ENCODE assay signal across 25 cellular contexts in genomic region chr1:215023151-215023832, GRCh38. TPM values are rescaled to one million over a fixed set of nuclear protein-coding genes. Genes with fewer than 3 reads are reported as not detected.
DNase-seq lines count a peak whose midpoint lies in the region; ATAC-seq and TF ChIP-seq lines count a peak whose summit lies in the region.
"Had no signal": no experiment of that assay in that cellular context is flagged by ENCODE, and none has a peak within 500 bp of the region (broad histone marks: within the 10 kb centered on the region; RNA-seq: fewer than 3 reads in every experiment).

No MANE protein-coding gene starts in this region.

- H3K27me3 ChIP-seq in MG63, result no peaks in the 10 kb centered on the region
- no peaks in the 10 kb centered on the region for H3K27me3 ChIP-seq in right lobe of liver
- H3K27me3 ChIP-seq in suprapubic skin, result no peaks in the 10 kb centered on the region
- H3K27me3 ChIP-seq in HAP-1 (ENCODE audit: low read depth), result no peaks in the 10 kb centered on the region
- H3K27me3 ChIP-seq: ascending aorta, right atrium auricular region, transverse colon had no signal

- peak; percentile 76 to 88 (median 84) for ATAC-seq in right lobe of liver
- ATAC-seq: activated CD8-positive, alpha-beta T cell treated with anti-CD3 and anti-CD28 coated beads for 36 hours; stimulated activated naive CD8-positive, alpha-beta T cell treated with anti-CD3 and anti-CD28 coated beads, Interleukin-15, Interleukin-2, amounts not matched to agents 100 U/mL and 50 U/mL, for 24 hours had no signal

- H3K4me3 ChIP-seq in MG63 (no peak overlapping the region), epithelial cell of esophagus (ENCODE audit: low read length) (no peak overlapping the region), right lobe of liver (no peak overlapping the region), suprapubic skin (no peak overlapping the region), HAP-1 (no peak overlapping the region)
- H3K4me3 ChIP-seq: ascending aorta, left ventricle myocardium inferior, right atrium auricular region, transverse colon had no signal

- TF ChIP-seq POLR2A in right lobe of liver (IDR thresholded peaks at IDR 0.05) (no peak), suprapubic skin (IDR thresholded peaks at IDR 0.05) (no peak)

- DNase-seq in MG63 (peak; percentile 77), epithelial cell of esophagus (ENCODE audit: low read depth) (peak; percentile 23), right lobe of liver (peak in 1 of 3 donors; percentile 47), suprapubic skin (ENCODE audit: low spot score in 2 of 2) (no peak), SKM-1 (lab: John Stamatoyannopoulos, UW; ENCODE audit: unreplicated experiment) (no peak), HAP-1 (ENCODE audit: low spot score in 2 of 2) (no peak), RPMI8226 (no peak)
- DNase-seq: activated B cell treated with CpG ODN at 0.5 μM for 24 hours; activated CD8-positive, alpha-beta T cell treated with anti-CD3 and anti-CD28 coated beads for 36 hours; activated naive CD4-positive, alpha-beta T cell treated with Interleukin-2 at 50 U/mL for 16 hours; activated T-cell treated with anti-CD3 and anti-CD28 coated beads, Interleukin-2, amount 50 U/mL, for 24 hours; Caco-2; GOT3; left ventricle myocardium inferior; NCI-H1436; NCI-H774; occipital lobe; OCI-M1; stimulated activated CD4-positive, alpha-beta T cell treated with anti-CD3 and anti-CD28 coated beads, Interleukin-1b, Interleukin-23, amount 100 ng/mL, for 48 hours; stimulated activated naive CD8-positive, alpha-beta T cell treated with anti-CD3 and anti-CD28 coated beads, Interleukin-15, Interleukin-2, amounts not matched to agents 100 U/mL and 50 U/mL, for 24 hours; transverse colon had no signal

- H3K36me3 ChIP-seq in MG63 (no peaks in the 10 kb centered on the region), right lobe of liver (no peaks in the 10 kb centered on the region), suprapubic skin (no peaks in the 10 kb centered on the region), HAP-1 (replicated peaks) (no peaks in the 10 kb centered on the region)
- H3K36me3 ChIP-seq: ascending aorta, left ventricle myocardium inferior, right atrium auricular region, transverse colon had no signal

- in situ Hi-C loops in HAP-1 (cut with MboI; ENCODE audit: low sequenced_read_pairs), result no loop called here

- H3K4me1 ChIP-seq in right lobe of liver, result peaks cover 0 to 17% (median 7%) of the 10 kb centered on the region in 4 donors
- H3K4me1 ChIP-seq in suprapubic skin, result peaks cover 11% of the 10 kb centered on the region
- no peaks in the 10 kb centered on the region; the same call in 1 of the 2 replicates for H3K4me1 ChIP-seq in HAP-1
- H3K4me1 ChIP-seq: ascending aorta, Caco-2, left ventricle myocardium inferior, right atrium auricular region, transverse colon had no signal

- H3K27ac ChIP-seq in right lobe of liver (peak overlapping the region; percentile 52 to 89 (median 76)), suprapubic skin (peak overlapping the region; percentile 69)
- H3K27ac ChIP-seq: ascending aorta, left ventricle myocardium inferior, right atrium auricular region had no signal

- no peaks in the 10 kb centered on the region for H3K9me3 ChIP-seq in MG63
- H3K9me3 ChIP-seq in right lobe of liver, result no peaks in the 10 kb centered on the region
- no peaks in the 10 kb centered on the region for H3K9me3 ChIP-seq in suprapubic skin
- H3K9me3 ChIP-seq in HAP-1, result no peaks in the 10 kb centered on the region
- H3K9me3 ChIP-seq: Caco-2, left ventricle myocardium inferior, right atrium auricular region, transverse colon had no signal

- intact Hi-C loops in right lobe of liver (cut with DNase I), result no loop called here

- WGBS in right lobe of liver (ENCODE audit: insufficient coverage, low coverage, low lambda C conversion rate, missing lambda C conversion rate), result 29% methylated on average over 4 of the region's 4 CpGs
- 50% methylated on average over 4 of the region's 4 CpGs for WGBS in suprapubic skin

- TF ChIP-seq CTCF in epithelial cell of esophagus (IDR thresholded peaks at IDR 0.05; ENCODE audit: insufficient read depth, low read depth, low read length, missing control alignments), result no peak
- TF ChIP-seq CTCF in right lobe of liver (IDR thresholded peaks at IDR 0.05), result no peak
- TF ChIP-seq CTCF in suprapubic skin (IDR thresholded peaks at IDR 0.05), result no peak

- TF ChIP-seq EP300 in suprapubic skin (IDR thresholded peaks at IDR 0.05), result no peak

RNA-seq across cellular contexts. Expression of gene KCNK2, which starts 59.2 kb away (rescaled TPM):
- 1.1 and 2.8 TPM in 2 replicates for total RNA-seq in MG63 (2014; rRNA removed; shearing (Covaris generic); ENCODE audit: low replicate concordance)
- total RNA-seq in right lobe of liver (under 1 TPM in 3 of 6 experiments, not detected in 3; 0.06 to 0.31 (median 0.12) TPM), suprapubic skin (1 to 10 TPM; 1.4 to 8.2 (median 5.2) TPM)
- total RNA-seq: activated B cell treated with CpG ODN at 0.5 μM for 24 hours; activated CD8-positive, alpha-beta T cell treated with anti-CD3 and anti-CD28 coated beads for 36 hours; chondrocyte; glomerular endothelial cell had no signal

Comparison
In these comparisons a context has a peak if more than half of its experiments do, and no peak if none do; other contexts are left out.
1. DNase-seq: peak in MG63 (single experiment) and epithelial cell of esophagus (single experiment); none in suprapubic skin (0 of 2), SKM-1 (single experiment), HAP-1 (0 of 2) and RPMI8226 (single experiment).